In the genomic region with DNA sequence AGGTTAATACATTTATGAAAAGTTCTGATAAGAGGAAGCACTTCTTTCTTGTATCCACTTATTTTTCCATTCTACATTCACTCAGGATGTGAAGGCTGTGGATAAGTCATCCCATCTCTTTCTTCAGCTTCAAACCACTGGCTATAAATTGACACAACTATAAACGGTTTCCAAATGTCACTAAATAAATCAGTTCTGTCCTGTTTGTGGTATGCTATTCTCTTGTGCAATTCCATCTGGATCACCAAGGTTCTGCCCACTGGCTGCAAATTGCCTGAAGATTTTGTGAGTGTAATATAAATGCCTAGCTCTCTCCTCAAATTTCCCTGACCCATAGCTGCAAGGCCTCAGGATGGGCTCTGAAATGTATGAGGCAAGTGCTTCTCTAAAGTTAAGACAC, we compare ENCODE assay signal across 22 cellular contexts. TPM values are rescaled to one million over a fixed set of nuclear protein-coding genes. Genes with fewer than 3 reads are reported as not detected.
"Had no signal": no experiment of that assay in that cellular context is flagged by ENCODE, and none has a peak within 500 bp of the region (broad histone marks: within the 10 kb centered on the region; RNA-seq: fewer than 3 reads in every experiment).

No MANE protein-coding gene starts in this region.

- H3K27me3 ChIP-seq: brain microvascular endothelial cell, left lung, right lobe of liver, spleen, testis, upper lobe of left lung had no signal

- H3K9me3 ChIP-seq: left lung, prostate gland, right lobe of liver, spleen, testis, upper lobe of left lung had no signal

- H3K27ac ChIP-seq: brain microvascular endothelial cell, left lung, prostate gland, right lobe of liver, spleen, testis, upper lobe of left lung had no signal

- H3K4me1 ChIP-seq: left lung, prostate gland, right lobe of liver, spleen, testis, upper lobe of left lung had no signal

- H3K4me3 ChIP-seq: left lung, prostate gland, right lobe of liver, spleen, testis, upper lobe of left lung had no signal

- H3K36me3 ChIP-seq: brain microvascular endothelial cell, left lung, prostate gland, right lobe of liver, spleen, upper lobe of left lung had no signal

- ATAC-seq: activated CD4-positive, CD25-positive, alpha-beta regulatory T cell treated with anti-CD3 and anti-CD28 coated beads, Interleukin-2, amount 50 U/mL, for 24 hours; effector memory CD8-positive, alpha-beta T cell; left lung; natural killer cell treated with Interleukin-12 subunit alpha and Interleukin-12 subunit beta and Interleukin-15 and Interleukin-18, amount 100 ng/mL, for 72 hours; right lobe of liver; stimulated activated naive CD8-positive, alpha-beta T cell treated with anti-CD3 and anti-CD28 coated beads, Interleukin-15, amount 100 ng/mL, for 72 hours had no signal

- DNase-seq: activated CD4-positive, alpha-beta T cell treated with anti-CD3 and anti-CD28 coated beads, Interleukin-2, amount 50 U/mL, for 1 hour; activated CD8-positive, alpha-beta memory T cell treated with anti-CD3 and anti-CD28 coated beads for 24 hours; activated gamma-delta T cell treated with Interleukin-2 at 50 U/mL for 16 hours; activated naive CD8-positive, alpha-beta T cell treated with anti-CD3 and anti-CD28 coated beads for 36 hours; anterior cingulate cortex; brain microvascular endothelial cell; effector memory CD8-positive, alpha-beta T cell; hippocampal formation; left lung; nucleus accumbens; right lobe of liver; spleen; stimulated activated CD4-positive, alpha-beta T cell treated with anti-CD3 and anti-CD28 coated beads, Interleukin-1b, Interleukin-23, amount 100 ng/mL, for 48 hours; stimulated activated naive CD8-positive, alpha-beta T cell treated with anti-CD3 and anti-CD28 coated beads, Interleukin-15, amount 100 ng/mL, for 72 hours; T-helper 9 cell; testis; upper lobe of left lung had no signal

RNA-seq across cellular contexts. Expression of a gene that starts 7.1 kb away (rescaled TPM):
- total RNA-seq: activated naive CD8-positive, alpha-beta T cell treated with anti-CD3 and anti-CD28 coated beads for 36 hours; glomerular endothelial cell; natural killer cell treated with Interleukin-12 subunit alpha and Interleukin-12 subunit beta and Interleukin-15 and Interleukin-18, amount 100 ng/mL, for 72 hours; testis had no signal
- polyA plus RNA-seq: keratinocyte had no signal
